ENCODE assay signal across 12 cellular contexts in the genomic region with DNA sequence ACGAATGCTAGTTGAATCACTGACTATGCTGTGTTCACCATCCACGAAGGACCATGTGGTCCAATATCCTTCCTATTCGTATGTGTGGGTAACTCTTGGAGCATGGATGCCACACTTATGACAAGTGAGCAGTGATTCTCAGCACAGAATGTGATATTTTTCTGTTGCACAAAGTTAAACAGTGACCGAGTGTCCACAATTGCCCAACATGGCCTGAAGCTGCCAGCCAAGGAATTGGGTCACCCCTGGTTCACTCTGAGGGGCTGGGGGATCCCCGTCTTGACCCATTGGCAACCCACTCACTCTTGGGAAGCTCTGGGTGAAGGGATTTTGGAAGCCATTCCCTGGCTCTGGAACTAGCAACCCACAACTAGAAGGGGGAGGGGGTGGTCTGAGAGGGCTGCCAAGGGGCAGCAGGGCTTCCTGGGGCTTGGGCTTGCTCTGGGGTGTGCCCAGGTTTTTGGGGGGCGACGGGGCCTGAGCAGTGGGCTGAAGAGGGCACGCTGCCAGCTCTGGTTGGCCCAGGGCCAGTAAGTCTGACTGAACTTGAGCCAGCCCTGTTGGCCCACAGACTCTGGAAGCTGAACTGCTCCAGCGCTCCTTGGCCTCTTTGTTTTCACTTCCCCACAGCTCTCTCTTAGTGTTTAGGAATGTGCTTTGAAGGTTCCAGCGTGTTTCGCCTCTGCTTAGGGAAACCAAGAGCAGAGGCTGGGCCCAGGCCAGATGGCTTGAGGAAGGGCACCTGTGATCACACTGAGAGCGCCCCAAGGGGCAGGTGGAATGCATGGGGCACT. TPM values are rescaled to one million over a fixed set of nuclear protein-coding genes. Genes with fewer than 3 reads are reported as not detected.
A peak's percentile ranks its signal among the peaks of the same experiment; 100 is the strongest.
DNase-seq lines count a peak whose midpoint lies in the region; ATAC-seq and TF ChIP-seq lines count a peak whose summit lies in the region.
"Had no signal": no experiment of that assay in that cellular context is flagged by ENCODE, and none has a peak within 500 bp of the region (broad histone marks: within the 10 kb centered on the region; RNA-seq: fewer than 3 reads in every experiment).

No MANE protein-coding gene starts in this region.

- no peak overlapping the region for H3K27ac Mint-ChIP-seq in stimulated activated naive B cell treated with anti-CD40 and anti-IgM and Interleukin-4, amounts not matched to agents 10 μg/mL and 1 μg/mL and 100 μg/mL, for 72 hours
- H3K27ac Mint-ChIP-seq: CD4-positive, alpha-beta T cell; T-helper 17 cell had no signal

- H3K36me3 ChIP-seq in ascending aorta (no peaks in the 10 kb centered on the region), psoas muscle (ENCODE audit: insufficient read depth in 1 of 2, low read depth in 1 of 2) (no peaks in the 10 kb centered on the region)
- H3K36me3 ChIP-seq in effector memory CD4-positive, alpha-beta T cell (ENCODE audit: control insufficient read depth, insufficient read depth, low read length): no peaks in the 10 kb centered on the region

- intact Hi-C loops in ascending aorta (cut with DNase I) (no loop called here), right cardiac atrium (cut with DNase I) (no loop called here), psoas muscle (cut with DNase I) (no loop called here)

- peaks cover 3 to 7% of the 10 kb centered on the region in 2 donors for H3K4me1 ChIP-seq in ascending aorta
- H3K4me1 ChIP-seq in right cardiac atrium (ENCODE audit: control insufficient read depth, insufficient read depth, low read length): peaks cover 6% of the 10 kb centered on the region
- no peaks in the 10 kb centered on the region for H3K4me1 ChIP-seq in psoas muscle
- no peaks in the 10 kb centered on the region for H3K4me1 ChIP-seq in effector memory CD4-positive, alpha-beta T cell (ENCODE audit: control insufficient read depth, insufficient read depth, low read length, poor library complexity, severe bottlenecking)

- no peak for TF ChIP-seq CTCF in ascending aorta (IDR thresholded peaks at IDR 0.05)
- no peak for TF ChIP-seq CTCF in psoas muscle (IDR thresholded peaks at IDR 0.05)

- H3K36me3 Mint-ChIP-seq in stimulated activated naive B cell treated with anti-CD40 and anti-IgM and Interleukin-4, amounts not matched to agents 10 μg/mL and 1 μg/mL and 100 μg/mL, for 72 hours: peaks cover 2 to 8% of the 10 kb centered on the region in 2 donors

- H3K27me3 ChIP-seq in ascending aorta (no peaks in the 10 kb centered on the region), right cardiac atrium (ENCODE audit: control insufficient read depth, insufficient read depth) (no peaks in the 10 kb centered on the region), psoas muscle (ENCODE audit: insufficient read depth in 3 of 3, low read length in 2 of 3) (peaks cover 0 to 37% (median 0%) of the 10 kb centered on the region in 3 donors)
- H3K27me3 ChIP-seq in effector memory CD4-positive, alpha-beta T cell (replicated peaks; ENCODE audit: control insufficient read depth, insufficient read depth, low read length, poor library complexity, severe bottlenecking): no peaks in the 10 kb centered on the region

- H3K4me1 Mint-ChIP-seq in stimulated activated naive B cell treated with anti-CD40 and anti-IgM and Interleukin-4, amounts not matched to agents 10 μg/mL and 1 μg/mL and 100 μg/mL, for 72 hours: peaks cover 11 to 23% of the 10 kb centered on the region in 2 donors
- H3K4me1 Mint-ChIP-seq: T-helper 17 cell had no signal

- ATAC-seq in right cardiac atrium: peak; percentile 80 to 83
- ATAC-seq in psoas muscle: peak; percentile 39 to 71 (median 68)
- ATAC-seq in GM19324 (IDR thresholded peaks at IDR 0.05; ENCODE audit: low FRiP score, unreplicated experiment): no peak
- ATAC-seq in GM19452 (IDR thresholded peaks at IDR 0.05; ENCODE audit: unreplicated experiment): no peak
- no peak for ATAC-seq in stimulated activated naive B cell treated with anti-CD40 and anti-IgM and Interleukin-4, amounts not matched to agents 10 μg/mL and 1 μg/mL and 100 μg/mL, for 72 hours (replicated peaks)
- ATAC-seq: T-helper 17 cell had no signal

- peaks cover 0 to 22% of the 10 kb centered on the region in 2 donors for H3K27me3 Mint-ChIP-seq in stimulated activated naive B cell treated with anti-CD40 and anti-IgM and Interleukin-4, amounts not matched to agents 10 μg/mL and 1 μg/mL and 100 μg/mL, for 72 hours
- H3K27me3 Mint-ChIP-seq: CD4-positive, alpha-beta T cell; T-helper 17 cell had no signal

- H3K27ac ChIP-seq in ascending aorta (peak overlapping the region; percentile 43 to 71), right cardiac atrium (ENCODE audit: low read length) (peak overlapping the region; percentile 59), psoas muscle (no peak overlapping the region)
- H3K27ac ChIP-seq in effector memory CD4-positive, alpha-beta T cell (ENCODE audit: insufficient read depth, low read length, poor library complexity, severe bottlenecking): no peak overlapping the region

- H3K4me3 ChIP-seq in ascending aorta: no peak overlapping the region
- no peak overlapping the region for H3K4me3 ChIP-seq in right cardiac atrium (ENCODE audit: low read length)
- no peak overlapping the region for H3K4me3 ChIP-seq in psoas muscle
- H3K4me3 ChIP-seq in effector memory CD4-positive, alpha-beta T cell (ENCODE audit: insufficient read depth, low read depth, low read length, poor library complexity, severe bottlenecking): no peak overlapping the region

- WGBS in right cardiac atrium: 26% methylated on average over 12 of the region's 12 CpGs
- 27 to 45% (median 30%) methylated on average over 10 to 12 of the region's 12 CpGs for WGBS in psoas muscle, 3 donors

- DNase-seq in EH (ENCODE audit: low read depth): peak; percentile 40
- DNase-seq in ascending aorta (ENCODE audit: low spot score in 2 of 2): peak in 1 of 2 donors; percentile 75
- DNase-seq in right cardiac atrium: peak; percentile 53 to 75 (median 73)
- peak; percentile 44 to 70 for DNase-seq in psoas muscle
- DNase-seq in effector memory CD4-positive, alpha-beta T cell: no peak
- no peak for DNase-seq in stimulated activated naive B cell treated with anti-CD40 and anti-IgM and Interleukin-4, amounts not matched to agents 10 μg/mL and 1 μg/mL and 100 μg/mL, for 72 hours
- DNase-seq: CD4-positive, alpha-beta T cell; NCI-H446 treated with DMSO at 0.1 percent for 48 hours; stimulated activated CD4-positive, alpha-beta T cell treated with anti-CD3 and anti-CD28 coated beads, Interleukin-1b, Interleukin-23, amount 100 ng/mL, for 48 hours; T-helper 17 cell had no signal

- no peak overlapping the region for H3K4me3 Mint-ChIP-seq in stimulated activated naive B cell treated with anti-CD40 and anti-IgM and Interleukin-4, amounts not matched to agents 10 μg/mL and 1 μg/mL and 100 μg/mL, for 72 hours
- H3K4me3 Mint-ChIP-seq: CD4-positive, alpha-beta T cell; T-helper 17 cell had no signal

- no peaks in the 10 kb centered on the region for H3K9me3 Mint-ChIP-seq in stimulated activated naive B cell treated with anti-CD40 and anti-IgM and Interleukin-4, amounts not matched to agents 10 μg/mL and 1 μg/mL and 100 μg/mL, for 72 hours
- H3K9me3 Mint-ChIP-seq: CD4-positive, alpha-beta T cell had no signal

- no peaks in the 10 kb centered on the region for H3K9me3 ChIP-seq in ascending aorta
- H3K9me3 ChIP-seq in right cardiac atrium (ENCODE audit: control insufficient read depth, low read length): no peaks in the 10 kb centered on the region
- H3K9me3 ChIP-seq in psoas muscle: no peaks in the 10 kb centered on the region
- H3K9me3 ChIP-seq in effector memory CD4-positive, alpha-beta T cell (ENCODE audit: control insufficient read depth, low read length): no peaks in the 10 kb centered on the region

RNA-seq across cellular contexts. Expression of gene BCOR, which starts 43.1 kb away (rescaled TPM):
- total RNA-seq in ascending aorta (26.7 TPM), right cardiac atrium (10 to 100 TPM; 18.1 to 30.1 (median 20.5) TPM), psoas muscle (10 to 100 TPM; 18.3 to 24.3 (median 19.6) TPM)
- polyA plus RNA-seq in right cardiac atrium (11.1 TPM), psoas muscle (10 to 100 TPM in 2 of 3 donors, 1 to 10 TPM in 1; 6.4 to 14.2 (median 10.1) TPM)

Comparison
In these comparisons a context has a peak if more than half of its experiments do, and no peak if none do; other contexts are left out.
1. DNase-seq: peak in EH (single experiment), right cardiac atrium (3 of 3) and psoas muscle (2 of 2); none in effector memory CD4-positive, alpha-beta T cell (0 of 3) and stimulated activated naive B cell treated with anti-CD40 and anti-IgM and Interleukin-4, amounts not matched to agents 10 μg/mL and 1 μg/mL and 100 μg/mL, for 72 hours (single experiment).
2. H3K27ac ChIP-seq: peak in ascending aorta (2 of 2) and right cardiac atrium (single experiment); none in psoas muscle (single experiment) and effector memory CD4-positive, alpha-beta T cell (single experiment).
3. ATAC-seq: peak in right cardiac atrium (2 of 2) and psoas muscle (4 of 4); none in GM19324 (single experiment), GM19452 (single experiment) and stimulated activated naive B cell treated with anti-CD40 and anti-IgM and Interleukin-4, amounts not matched to agents 10 μg/mL and 1 μg/mL and 100 μg/mL, for 72 hours (0 of 2).